In the genomic region with DNA sequence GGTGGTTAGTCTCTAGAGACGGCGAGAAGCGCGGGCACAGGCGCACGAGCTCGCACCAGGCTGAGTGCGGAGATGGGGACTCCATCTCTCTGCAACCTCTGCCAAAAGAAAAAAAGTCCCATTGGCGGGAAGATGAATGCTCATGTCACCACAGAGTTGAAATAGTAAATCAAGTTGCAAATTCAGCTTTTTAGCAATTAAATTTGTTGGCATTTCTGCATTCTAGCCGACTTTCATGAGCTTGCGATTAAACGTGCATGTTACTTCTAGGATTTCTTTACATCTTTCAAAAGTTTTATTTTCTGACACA, we compare ENCODE assay signal across 8 cellular contexts. TPM values are rescaled to one million over a fixed set of nuclear protein-coding genes. Genes with fewer than 3 reads are reported as not detected.
DNase-seq lines count a peak whose midpoint lies in the region; ATAC-seq and TF ChIP-seq lines count a peak whose summit lies in the region.

No MANE protein-coding gene starts in this region.

- H3K9me3 ChIP-seq in Karpas-422 (ENCODE audit: low read length) (no peaks in the 10 kb centered on the region), heart right ventricle (no peaks in the 10 kb centered on the region), sigmoid colon (no peaks in the 10 kb centered on the region)

- peak; percentile 87 for ATAC-seq in GM23338
- peak in 4 of 8 donors; percentile 67 to 79 (median 70) for ATAC-seq in heart right ventricle

- no peaks in the 10 kb centered on the region for H3K9me2 ChIP-seq in GM23338 (ENCODE audit: insufficient read depth)
- H3K9me2 ChIP-seq in Karpas-422 (replicated peaks; ENCODE audit: insufficient read depth, low read length), result no peaks in the 10 kb centered on the region

- no peak for TF ChIP-seq POLR2A in sigmoid colon (IDR thresholded peaks at IDR 0.05)

- H3K36me3 Mint-ChIP-seq in GM23338 (ENCODE audit: low read depth), result peaks cover 13% of the 10 kb centered on the region; the same call in 2 of the 3 replicates

- H3K36me3 ChIP-seq in GM23338 (ENCODE audit: insufficient read depth), result no peaks in the 10 kb centered on the region
- H3K36me3 ChIP-seq in Karpas-422 (ENCODE audit: insufficient read depth, low read length), result peaks cover 31% of the 10 kb centered on the region
- H3K36me3 ChIP-seq in heart right ventricle, result peaks cover 0 to 19% (median 1%) of the 10 kb centered on the region in 9 donors
- peaks cover 0 to 2% (median 1%) of the 10 kb centered on the region in 4 donors for H3K36me3 ChIP-seq in sigmoid colon

- DNase-seq in SIG-M5 treated with dmso at 0.1 percent for 504 hours (lab: John Stamatoyannopoulos, UW; ENCODE audit: unreplicated experiment) (peak; percentile 59), SIG-M5 (lab: John Stamatoyannopoulos, UW) (no peak), GM23338 (ENCODE audit: low spot score) (peak; percentile 65), Karpas-422 (peak; percentile 92), activated T-helper 1 cell treated with Interleukin-2 at 50 U/mL for 16 hours (ENCODE audit: low read depth) (peak; percentile 32), heart right ventricle (peak in 1 of 2 donors; percentile 21), sigmoid colon (no peak), mesenteric fat pad (ENCODE audit: low spot score) (no peak)

- H3K4me1 ChIP-seq in GM23338 (ENCODE audit: insufficient read depth), result peaks cover 12% of the 10 kb centered on the region; the same call in 1 of the 2 replicates
- peaks cover 38% of the 10 kb centered on the region for H3K4me1 ChIP-seq in Karpas-422 (ENCODE audit: low read length)
- peaks cover 0 to 23% (median 11%) of the 10 kb centered on the region in 9 donors for H3K4me1 ChIP-seq in heart right ventricle
- H3K4me1 ChIP-seq in sigmoid colon, result peaks cover 0 to 18% (median 11%) of the 10 kb centered on the region in 4 donors

- 2 to 3% methylated on average over 12 of the region's 12 CpGs for WGBS in heart right ventricle, 2 donors
- 1% methylated on average over 12 of the region's 12 CpGs for WGBS in sigmoid colon, 2 donors

- peak overlapping the region; percentile 61; the same call in 1 of the 2 replicates for H2AFZ ChIP-seq in GM23338
- H2AFZ ChIP-seq in Karpas-422 (ENCODE audit: low read length), result no peak overlapping the region; the same call in 1 of the 2 replicates

- H3K4me2 ChIP-seq in GM23338 (peak overlapping the region; percentile 83), Karpas-422 (ENCODE audit: low read depth, low read length, poor library complexity, severe bottlenecking) (peak overlapping the region; percentile 97)

- H4K20me1 ChIP-seq in GM23338 (replicated peaks; ENCODE audit: insufficient read depth) (peaks cover 2% of the 10 kb centered on the region; the same call in 1 of the 2 replicates), Karpas-422 (ENCODE audit: insufficient read depth, low read depth, low read length) (no peaks in the 10 kb centered on the region)

- H3K4me1 Mint-ChIP-seq in GM23338, result peaks cover 14% of the 10 kb centered on the region

- H3K4me3 ChIP-seq in GM23338 (peak overlapping the region; percentile 77), Karpas-422 (ENCODE audit: low read length) (peak overlapping the region; percentile 97), heart right ventricle (peak overlapping the region; percentile 60 to 87 (median 75)), sigmoid colon (peak overlapping the region; percentile 54 to 85 (median 80))

- peaks cover 7% of the 10 kb centered on the region for H3K27me3 Mint-ChIP-seq in GM23338 (ENCODE audit: insufficient read depth, low read depth, poor library complexity)

- TF ChIP-seq CTCF in GM23338 (conservative IDR thresholded peaks at IDR 0.05; ENCODE audit: low read depth in 2 of 2), result no peak
- no peak for TF ChIP-seq CTCF in heart right ventricle (IDR thresholded peaks at IDR 0.05)
- TF ChIP-seq CTCF in sigmoid colon (IDR thresholded peaks at IDR 0.05), result no peak

- peak overlapping the region; percentile 96 for H3K27ac Mint-ChIP-seq in GM23338

- H3K9me3 Mint-ChIP-seq in GM23338, result no peaks in the 10 kb centered on the region

- peak overlapping the region; percentile 96 for H3K4me3 Mint-ChIP-seq in GM23338

- no peak for TF ChIP-seq EP300 in sigmoid colon (IDR thresholded peaks at IDR 0.05)

- H3K79me2 ChIP-seq in GM23338 (replicated peaks; ENCODE audit: insufficient read depth) (peaks cover 50% of the 10 kb centered on the region), Karpas-422 (ENCODE audit: low read length) (peaks cover 91% of the 10 kb centered on the region)

- no peaks in the 10 kb centered on the region for H3F3A ChIP-seq in GM23338 (replicated peaks; ENCODE audit: low read depth)

- peak overlapping the region; percentile 89 for H3K27ac ChIP-seq in GM23338 (ENCODE audit: low read depth)
- peak overlapping the region; percentile 91 for H3K27ac ChIP-seq in Karpas-422 (ENCODE audit: low read length)
- H3K27ac ChIP-seq in heart right ventricle, result peak overlapping the region in 7 of 10 donors; percentile 69 to 89 (median 83)
- H3K27ac ChIP-seq in sigmoid colon, result peak overlapping the region; percentile 75 to 83 (median 78)

- no peaks in the 10 kb centered on the region for H3K27me3 ChIP-seq in GM23338 (ENCODE audit: insufficient read depth)
- H3K27me3 ChIP-seq in Karpas-422 (ENCODE audit: low read length), result no peaks in the 10 kb centered on the region
- no peaks in the 10 kb centered on the region for H3K27me3 ChIP-seq in heart right ventricle
- H3K27me3 ChIP-seq in sigmoid colon, result no peaks in the 10 kb centered on the region

- H3K9ac ChIP-seq in Karpas-422 (ENCODE audit: low read length), result peak overlapping the region; percentile 96

- intact Hi-C loops in heart right ventricle (cut with DNase I) (no loop called here), sigmoid colon (cut with DNase I) (loop anchor here (10.0 kb wide), 1 partner anchor 343 kb away; no protein-coding TSS in a partner anchor)

TF ChIP-seq in GM23338, 12 proteins besides CTCF, POLR2A, EP300 and RAD21:
- TF ChIP-seq NANOG (IDR thresholded peaks at IDR 0.05; ENCODE audit: borderline replicate concordance) (no peak), STAT1 (IDR thresholded peaks at IDR 0.05; ENCODE audit: unreplicated experiment) (no peak), EZH2 (IDR thresholded peaks at IDR 0.05; ENCODE audit: low read depth, unreplicated experiment) (no peak), JUNB (IDR thresholded peaks at IDR 0.05; ENCODE audit: unreplicated experiment) (no peak)
- TF ChIP-seq, protein P1, sequence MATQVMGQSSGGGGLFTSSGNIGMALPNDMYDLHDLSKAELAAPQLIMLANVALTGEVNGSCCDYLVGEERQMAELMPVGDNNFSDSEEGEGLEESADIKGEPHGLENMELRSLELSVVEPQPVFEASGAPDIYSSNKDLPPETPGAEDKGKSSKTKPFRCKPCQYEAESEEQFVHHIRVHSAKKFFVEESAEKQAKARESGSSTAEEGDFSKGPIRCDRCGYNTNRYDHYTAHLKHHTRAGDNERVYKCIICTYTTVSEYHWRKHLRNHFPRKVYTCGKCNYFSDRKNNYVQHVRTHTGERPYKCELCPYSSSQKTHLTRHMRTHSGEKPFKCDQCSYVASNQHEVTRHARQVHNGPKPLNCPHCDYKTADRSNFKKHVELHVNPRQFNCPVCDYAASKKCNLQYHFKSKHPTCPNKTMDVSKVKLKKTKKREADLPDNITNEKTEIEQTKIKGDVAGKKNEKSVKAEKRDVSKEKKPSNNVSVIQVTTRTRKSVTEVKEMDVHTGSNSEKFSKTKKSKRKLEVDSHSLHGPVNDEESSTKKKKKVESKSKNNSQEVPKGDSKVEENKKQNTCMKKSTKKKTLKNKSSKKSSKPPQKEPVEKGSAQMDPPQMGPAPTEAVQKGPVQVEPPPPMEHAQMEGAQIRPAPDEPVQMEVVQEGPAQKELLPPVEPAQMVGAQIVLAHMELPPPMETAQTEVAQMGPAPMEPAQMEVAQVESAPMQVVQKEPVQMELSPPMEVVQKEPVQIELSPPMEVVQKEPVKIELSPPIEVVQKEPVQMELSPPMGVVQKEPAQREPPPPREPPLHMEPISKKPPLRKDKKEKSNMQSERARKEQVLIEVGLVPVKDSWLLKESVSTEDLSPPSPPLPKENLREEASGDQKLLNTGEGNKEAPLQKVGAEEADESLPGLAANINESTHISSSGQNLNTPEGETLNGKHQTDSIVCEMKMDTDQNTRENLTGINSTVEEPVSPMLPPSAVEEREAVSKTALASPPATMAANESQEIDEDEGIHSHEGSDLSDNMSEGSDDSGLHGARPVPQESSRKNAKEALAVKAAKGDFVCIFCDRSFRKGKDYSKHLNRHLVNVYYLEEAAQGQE (IDR thresholded peaks at IDR 0.05; ENCODE audit: unreplicated experiment), result no peak

RNA-seq across cellular contexts. Expression of a gene that starts 0.6 kb away (rescaled TPM):
- total RNA-seq in GM23338 (2014; rRNA removed; shearing (Covaris generic)), result 17.9 and 20.9 TPM in 2 replicates
- 25.8 and 27.1 TPM in 2 replicates for polyA plus RNA-seq in GM23338 (2016; fragmentation: Nextera tagmentation; extraction: Ambion mirVana)
- 9.8 and 21.3 TPM in 2 replicates for total RNA-seq in Karpas-422 (2014; rRNA removed; shearing (Covaris generic); ENCODE audit: low replicate concordance)
- 1 to 10 TPM; 1.3 to 5.1 (median 2.1) TPM for total RNA-seq in heart right ventricle
- 1 to 10 TPM; 2.0 to 7.1 TPM for polyA plus RNA-seq in heart right ventricle
- 1 to 10 TPM in 3 of 4 donors, under 1 TPM in 1; 0.68 to 3.8 (median 2.4) TPM for total RNA-seq in sigmoid colon
- polyA plus RNA-seq in sigmoid colon, result 1 to 10 TPM; 1.8 to 8.1 (median 7.5) TPM
- 7.1 TPM for total RNA-seq in mesenteric fat pad

RNA-seq across cellular contexts. Expression of a gene that starts 18.6 kb away (rescaled TPM):
- 28.9 and 30.5 TPM in 2 replicates for total RNA-seq in GM23338 (2014; rRNA removed; shearing (Covaris generic))
- polyA plus RNA-seq in GM23338 (2016; fragmentation: Nextera tagmentation; extraction: Ambion mirVana) (20.1 and 22.4 TPM in 2 replicates), heart right ventricle (1 to 10 TPM; 5.2 to 9.2 TPM), sigmoid colon (1 to 10 TPM; 2.8 to 6.6 (median 4.2) TPM)
- total RNA-seq in Karpas-422 (2014; rRNA removed; shearing (Covaris generic); ENCODE audit: low replicate concordance), result 26.4 and 39.8 TPM in 2 replicates
- total RNA-seq in heart right ventricle (10 to 100 TPM in 8 of 10 donors, 1 to 10 TPM in 2; 9.7 to 14.4 (median 11.4) TPM), sigmoid colon (10 to 100 TPM; 14.4 to 25.7 (median 18.1) TPM), mesenteric fat pad (7.5 TPM)

RNA-seq across cellular contexts. Expression of a gene that starts 18.7 kb away (rescaled TPM):
- total RNA-seq in GM23338 (2014; rRNA removed; shearing (Covaris generic)), result 22.7 and 35.0 TPM in 2 replicates
- polyA plus RNA-seq in GM23338 (2016; fragmentation: Nextera tagmentation; extraction: Ambion mirVana), result 38.1 and 41.2 TPM in 2 replicates
- total RNA-seq in Karpas-422 (2014; rRNA removed; shearing (Covaris generic); ENCODE audit: low replicate concordance), result 54.8 and 62.9 TPM in 2 replicates
- 10 to 100 TPM; 30.4 to 48.1 (median 39.5) TPM for total RNA-seq in heart right ventricle
- polyA plus RNA-seq in heart right ventricle, result 10 to 100 TPM; 12.6 to 34.6 TPM
- 10 to 100 TPM; 23.5 to 69.2 (median 42.2) TPM for total RNA-seq in sigmoid colon
- polyA plus RNA-seq in sigmoid colon, result 10 to 100 TPM; 23.4 to 35.4 (median 34.4) TPM
- total RNA-seq in mesenteric fat pad, result 34.2 TPM

Comparison
In these comparisons a context has a peak if more than half of its experiments do, and no peak if none do; other contexts are left out.
1. DNase-seq: peak in SIG-M5 treated with dmso at 0.1 percent for 504 hours (single experiment), GM23338 (single experiment), Karpas-422 (single experiment) and activated T-helper 1 cell treated with Interleukin-2 at 50 U/mL for 16 hours (single experiment); none in SIG-M5 (single experiment), sigmoid colon (single experiment) and mesenteric fat pad (single experiment).
2. Peak in every context shown above with its lines, with median percentiles within 50 percentile points of each other: H3K27ac ChIP-seq and H3K4me3 ChIP-seq.